In the genomic region with DNA sequence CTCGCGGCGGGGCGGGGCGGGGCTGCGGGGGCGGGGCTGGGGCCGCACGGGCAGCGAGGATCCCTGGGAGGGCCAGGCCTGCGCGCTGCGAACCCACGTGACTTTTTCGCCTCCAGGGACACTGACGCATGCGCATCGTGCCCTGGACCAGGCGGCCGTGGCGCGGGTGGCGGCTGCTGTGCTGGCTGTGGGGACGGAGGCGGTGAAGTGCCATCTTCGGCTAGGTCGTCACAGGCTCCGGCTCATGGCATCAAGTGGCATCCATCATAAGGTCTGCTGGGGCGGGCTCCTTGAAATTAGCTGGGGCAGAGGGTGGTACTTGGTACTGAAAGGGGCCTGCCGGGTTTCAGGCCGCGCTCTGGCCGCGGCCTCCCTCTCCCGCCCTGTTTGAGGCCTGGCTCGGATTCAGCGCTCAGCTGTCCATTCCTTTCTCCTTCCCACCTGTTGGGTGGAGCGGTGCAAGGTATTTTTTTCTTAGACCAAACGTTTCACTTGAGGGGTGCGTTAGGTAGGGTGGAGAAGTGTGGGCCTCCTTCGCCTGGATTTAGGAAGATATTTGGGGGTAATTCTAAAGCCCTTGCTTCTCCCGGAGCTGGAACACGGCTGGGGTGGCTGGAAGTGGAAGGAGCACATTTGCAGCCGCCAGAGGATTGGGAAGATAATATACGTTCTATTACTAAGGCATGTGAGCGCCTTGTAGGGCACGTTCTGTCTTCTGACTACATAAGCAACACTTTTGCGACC, we compare ENCODE assay signal across 1 cellular context.
TF ChIP-seq lines count a peak whose summit lies in the region.

A gene with protein sequence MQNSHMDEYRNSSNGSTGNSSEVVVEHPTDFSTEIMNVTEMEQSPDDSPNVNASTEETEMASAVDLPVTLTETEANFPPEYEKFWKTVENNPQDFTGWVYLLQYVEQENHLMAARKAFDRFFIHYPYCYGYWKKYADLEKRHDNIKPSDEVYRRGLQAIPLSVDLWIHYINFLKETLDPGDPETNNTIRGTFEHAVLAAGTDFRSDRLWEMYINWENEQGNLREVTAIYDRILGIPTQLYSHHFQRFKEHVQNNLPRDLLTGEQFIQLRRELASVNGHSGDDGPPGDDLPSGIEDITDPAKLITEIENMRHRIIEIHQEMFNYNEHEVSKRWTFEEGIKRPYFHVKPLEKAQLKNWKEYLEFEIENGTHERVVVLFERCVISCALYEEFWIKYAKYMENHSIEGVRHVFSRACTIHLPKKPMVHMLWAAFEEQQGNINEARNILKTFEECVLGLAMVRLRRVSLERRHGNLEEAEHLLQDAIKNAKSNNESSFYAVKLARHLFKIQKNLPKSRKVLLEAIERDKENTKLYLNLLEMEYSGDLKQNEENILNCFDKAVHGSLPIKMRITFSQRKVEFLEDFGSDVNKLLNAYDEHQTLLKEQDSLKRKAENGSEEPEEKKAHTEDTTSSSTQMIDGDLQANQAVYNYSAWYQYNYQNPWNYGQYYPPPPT (plus strand): TSS at position 138 of the 744 bp plus-strand sequence. CDS start 11,124 bp downstream, outside the sequence.

TF ChIP-seq in HepG2, 621 proteins besides CTCF, POLR2A, EP300 and RAD21 (continued from another document and continues in another):
- TF ChIP-seq, protein P1, sequence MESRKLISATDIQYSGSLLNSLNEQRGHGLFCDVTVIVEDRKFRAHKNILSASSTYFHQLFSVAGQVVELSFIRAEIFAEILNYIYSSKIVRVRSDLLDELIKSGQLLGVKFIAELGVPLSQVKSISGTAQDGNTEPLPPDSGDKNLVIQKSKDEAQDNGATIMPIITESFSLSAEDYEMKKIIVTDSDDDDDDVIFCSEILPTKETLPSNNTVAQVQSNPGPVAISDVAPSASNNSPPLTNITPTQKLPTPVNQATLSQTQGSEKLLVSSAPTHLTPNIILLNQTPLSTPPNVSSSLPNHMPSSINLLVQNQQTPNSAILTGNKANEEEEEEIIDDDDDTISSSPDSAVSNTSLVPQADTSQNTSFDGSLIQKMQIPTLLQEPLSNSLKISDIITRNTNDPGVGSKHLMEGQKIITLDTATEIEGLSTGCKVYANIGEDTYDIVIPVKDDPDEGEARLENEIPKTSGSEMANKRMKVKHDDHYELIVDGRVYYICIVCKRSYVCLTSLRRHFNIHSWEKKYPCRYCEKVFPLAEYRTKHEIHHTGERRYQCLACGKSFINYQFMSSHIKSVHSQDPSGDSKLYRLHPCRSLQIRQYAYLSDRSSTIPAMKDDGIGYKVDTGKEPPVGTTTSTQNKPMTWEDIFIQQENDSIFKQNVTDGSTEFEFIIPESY (CRISPR knock-in tag; IDR thresholded peaks at IDR 0.05) = no peak
- peak; percentile 68 for TF ChIP-seq KAT8 (CRISPR knock-in tag; IDR thresholded peaks at IDR 0.05)
- TF ChIP-seq, protein P2, sequence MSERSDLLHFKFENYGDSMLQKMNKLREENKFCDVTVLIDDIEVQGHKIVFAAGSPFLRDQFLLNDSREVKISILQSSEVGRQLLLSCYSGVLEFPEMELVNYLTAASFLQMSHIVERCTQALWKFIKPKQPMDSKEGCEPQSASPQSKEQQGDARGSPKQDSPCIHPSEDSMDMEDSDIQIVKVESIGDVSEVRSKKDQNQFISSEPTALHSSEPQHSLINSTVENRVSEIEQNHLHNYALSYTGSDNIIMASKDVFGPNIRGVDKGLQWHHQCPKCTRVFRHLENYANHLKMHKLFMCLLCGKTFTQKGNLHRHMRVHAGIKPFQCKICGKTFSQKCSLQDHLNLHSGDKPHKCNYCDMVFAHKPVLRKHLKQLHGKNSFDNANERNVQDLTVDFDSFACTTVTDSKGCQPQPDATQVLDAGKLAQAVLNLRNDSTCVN (CRISPR knock-in tag; IDR thresholded peaks at IDR 0.05; ENCODE audit: borderline replicate concordance) = peak; percentile 65
- TF ChIP-seq, protein P3, sequence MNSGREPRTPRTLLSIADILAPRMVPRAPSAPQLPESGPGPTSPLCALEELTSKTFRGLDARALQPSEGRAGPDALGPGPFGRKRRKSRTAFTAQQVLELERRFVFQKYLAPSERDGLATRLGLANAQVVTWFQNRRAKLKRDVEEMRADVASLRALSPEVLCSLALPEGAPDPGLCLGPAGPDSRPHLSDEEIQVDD (CRISPR knock-in tag; IDR thresholded peaks at IDR 0.05; ENCODE audit: borderline replicate concordance) = no peak
- TF ChIP-seq, protein P4, sequence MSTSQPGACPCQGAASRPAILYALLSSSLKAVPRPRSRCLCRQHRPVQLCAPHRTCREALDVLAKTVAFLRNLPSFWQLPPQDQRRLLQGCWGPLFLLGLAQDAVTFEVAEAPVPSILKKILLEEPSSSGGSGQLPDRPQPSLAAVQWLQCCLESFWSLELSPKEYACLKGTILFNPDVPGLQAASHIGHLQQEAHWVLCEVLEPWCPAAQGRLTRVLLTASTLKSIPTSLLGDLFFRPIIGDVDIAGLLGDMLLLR (CRISPR knock-in tag; IDR thresholded peaks at IDR 0.05) = peak; percentile 65; the same call in 1 of the 2 replicates
- no peak for TF ChIP-seq SOX5 (CRISPR knock-in tag; IDR thresholded peaks at IDR 0.05; ENCODE audit: borderline replicate concordance)
- peak; percentile 65; the same call in 1 of the 2 replicates for TF ChIP-seq REPIN1 (CRISPR knock-in tag; IDR thresholded peaks at IDR 0.05; ENCODE audit: borderline replicate concordance, low read depth)
- no peak for TF ChIP-seq ZKSCAN8 (CRISPR knock-in tag; IDR thresholded peaks at IDR 0.05; ENCODE audit: borderline replicate concordance)
- TF ChIP-seq, protein P5, sequence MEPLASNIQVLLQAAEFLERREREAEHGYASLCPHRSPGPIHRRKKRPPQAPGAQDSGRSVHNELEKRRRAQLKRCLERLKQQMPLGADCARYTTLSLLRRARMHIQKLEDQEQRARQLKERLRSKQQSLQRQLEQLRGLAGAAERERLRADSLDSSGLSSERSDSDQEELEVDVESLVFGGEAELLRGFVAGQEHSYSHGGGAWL (CRISPR knock-in tag; IDR thresholded peaks at IDR 0.05) = peak; percentile 12; the same call in 1 of the 2 replicates
- TF ChIP-seq ZNF619 (CRISPR knock-in tag; IDR thresholded peaks at IDR 0.05) = 0 out of 2 replicates have a peak, but pooled peaks have one; percentile 64
- no peak for TF ChIP-seq ZSCAN29 (CRISPR knock-in tag; conservative IDR thresholded peaks at IDR 0.05)
- TF ChIP-seq, protein P6, sequence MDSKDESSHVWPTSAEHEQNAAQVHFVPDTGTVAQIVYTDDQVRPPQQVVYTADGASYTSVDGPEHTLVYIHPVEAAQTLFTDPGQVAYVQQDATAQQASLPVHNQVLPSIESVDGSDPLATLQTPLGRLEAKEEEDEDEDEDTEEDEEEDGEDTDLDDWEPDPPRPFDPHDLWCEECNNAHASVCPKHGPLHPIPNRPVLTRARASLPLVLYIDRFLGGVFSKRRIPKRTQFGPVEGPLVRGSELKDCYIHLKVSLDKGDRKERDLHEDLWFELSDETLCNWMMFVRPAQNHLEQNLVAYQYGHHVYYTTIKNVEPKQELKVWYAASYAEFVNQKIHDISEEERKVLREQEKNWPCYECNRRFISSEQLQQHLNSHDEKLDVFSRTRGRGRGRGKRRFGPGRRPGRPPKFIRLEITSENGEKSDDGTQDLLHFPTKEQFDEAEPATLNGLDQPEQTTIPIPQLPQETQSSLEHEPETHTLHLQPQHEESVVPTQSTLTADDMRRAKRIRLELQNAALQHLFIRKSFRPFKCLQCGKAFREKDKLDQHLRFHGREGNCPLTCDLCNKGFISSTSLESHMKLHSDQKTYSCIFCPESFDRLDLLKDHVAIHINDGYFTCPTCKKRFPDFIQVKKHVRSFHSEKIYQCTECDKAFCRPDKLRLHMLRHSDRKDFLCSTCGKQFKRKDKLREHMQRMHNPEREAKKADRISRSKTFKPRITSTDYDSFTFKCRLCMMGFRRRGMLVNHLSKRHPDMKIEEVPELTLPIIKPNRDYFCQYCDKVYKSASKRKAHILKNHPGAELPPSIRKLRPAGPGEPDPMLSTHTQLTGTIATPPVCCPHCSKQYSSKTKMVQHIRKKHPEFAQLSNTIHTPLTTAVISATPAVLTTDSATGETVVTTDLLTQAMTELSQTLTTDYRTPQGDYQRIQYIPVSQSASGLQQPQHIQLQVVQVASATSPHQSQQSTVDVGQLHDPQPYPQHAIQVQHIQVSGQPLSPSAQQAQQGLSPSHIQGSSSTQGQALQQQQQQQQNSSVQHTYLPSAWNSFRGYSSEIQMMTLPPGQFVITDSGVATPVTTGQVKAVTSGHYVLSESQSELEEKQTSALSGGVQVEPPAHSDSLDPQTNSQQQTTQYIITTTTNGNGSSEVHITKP (CRISPR knock-in tag; IDR thresholded peaks at IDR 0.05; ENCODE audit: low read depth) = no peak
- TF ChIP-seq MEIS1 (CRISPR knock-in tag; IDR thresholded peaks at IDR 0.05; ENCODE audit: borderline replicate concordance) = no peak
- TF ChIP-seq, protein P7, sequence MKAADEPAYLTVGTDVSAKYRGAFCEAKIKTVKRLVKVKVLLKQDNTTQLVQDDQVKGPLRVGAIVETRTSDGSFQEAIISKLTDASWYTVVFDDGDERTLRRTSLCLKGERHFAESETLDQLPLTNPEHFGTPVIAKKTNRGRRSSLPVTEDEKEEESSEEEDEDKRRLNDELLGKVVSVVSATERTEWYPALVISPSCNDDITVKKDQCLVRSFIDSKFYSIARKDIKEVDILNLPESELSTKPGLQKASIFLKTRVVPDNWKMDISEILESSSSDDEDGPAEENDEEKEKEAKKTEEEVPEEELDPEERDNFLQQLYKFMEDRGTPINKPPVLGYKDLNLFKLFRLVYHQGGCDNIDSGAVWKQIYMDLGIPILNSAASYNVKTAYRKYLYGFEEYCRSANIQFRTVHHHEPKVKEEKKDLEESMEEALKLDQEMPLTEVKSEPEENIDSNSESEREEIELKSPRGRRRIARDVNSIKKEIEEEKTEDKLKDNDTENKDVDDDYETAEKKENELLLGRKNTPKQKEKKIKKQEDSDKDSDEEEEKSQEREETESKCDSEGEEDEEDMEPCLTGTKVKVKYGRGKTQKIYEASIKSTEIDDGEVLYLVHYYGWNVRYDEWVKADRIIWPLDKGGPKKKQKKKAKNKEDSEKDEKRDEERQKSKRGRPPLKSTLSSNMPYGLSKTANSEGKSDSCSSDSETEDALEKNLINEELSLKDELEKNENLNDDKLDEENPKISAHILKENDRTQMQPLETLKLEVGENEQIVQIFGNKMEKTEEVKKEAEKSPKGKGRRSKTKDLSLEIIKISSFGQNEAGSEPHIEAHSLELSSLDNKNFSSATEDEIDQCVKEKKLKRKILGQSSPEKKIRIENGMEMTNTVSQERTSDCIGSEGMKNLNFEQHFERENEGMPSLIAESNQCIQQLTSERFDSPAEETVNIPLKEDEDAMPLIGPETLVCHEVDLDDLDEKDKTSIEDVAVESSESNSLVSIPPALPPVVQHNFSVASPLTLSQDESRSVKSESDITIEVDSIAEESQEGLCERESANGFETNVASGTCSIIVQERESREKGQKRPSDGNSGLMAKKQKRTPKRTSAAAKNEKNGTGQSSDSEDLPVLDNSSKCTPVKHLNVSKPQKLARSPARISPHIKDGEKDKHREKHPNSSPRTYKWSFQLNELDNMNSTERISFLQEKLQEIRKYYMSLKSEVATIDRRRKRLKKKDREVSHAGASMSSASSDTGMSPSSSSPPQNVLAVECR (CRISPR knock-in tag; IDR thresholded peaks at IDR 0.05; ENCODE audit: borderline replicate concordance) = peak; percentile 80; the same call in 1 of the 2 replicates
- no peak for TF ChIP-seq ATM (IDR thresholded peaks at IDR 0.05; ENCODE audit: borderline replicate concordance)
- no peak for TF ChIP-seq MED1 (CRISPR knock-in tag; IDR thresholded peaks at IDR 0.05)
- no peak for TF ChIP-seq ZMYM3 (CRISPR knock-in tag; IDR thresholded peaks at IDR 0.05)
- TF ChIP-seq PHF5A (CRISPR knock-in tag; IDR thresholded peaks at IDR 0.05; ENCODE audit: low read depth, unreplicated experiment) = no peak
- TF ChIP-seq SMAD1 (CRISPR knock-in tag; IDR thresholded peaks at IDR 0.05; ENCODE audit: borderline replicate concordance, low read depth) = no peak
- no peak for TF ChIP-seq PAF1 (CRISPR knock-in tag; IDR thresholded peaks at IDR 0.05)
- TF ChIP-seq, protein P8, sequence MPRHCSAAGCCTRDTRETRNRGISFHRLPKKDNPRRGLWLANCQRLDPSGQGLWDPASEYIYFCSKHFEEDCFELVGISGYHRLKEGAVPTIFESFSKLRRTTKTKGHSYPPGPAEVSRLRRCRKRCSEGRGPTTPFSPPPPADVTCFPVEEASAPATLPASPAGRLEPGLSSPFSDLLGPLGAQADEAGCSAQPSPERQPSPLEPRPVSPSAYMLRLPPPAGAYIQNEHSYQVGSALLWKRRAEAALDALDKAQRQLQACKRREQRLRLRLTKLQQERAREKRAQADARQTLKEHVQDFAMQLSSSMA (CRISPR knock-in tag; IDR thresholded peaks at IDR 0.05) = 0 out of 2 replicates have a peak, but pooled peaks have one; percentile 30
- peak; percentile 83 for TF ChIP-seq SAP130 (CRISPR knock-in tag; IDR thresholded peaks at IDR 0.05; ENCODE audit: low read depth)
- TF ChIP-seq, protein P9, sequence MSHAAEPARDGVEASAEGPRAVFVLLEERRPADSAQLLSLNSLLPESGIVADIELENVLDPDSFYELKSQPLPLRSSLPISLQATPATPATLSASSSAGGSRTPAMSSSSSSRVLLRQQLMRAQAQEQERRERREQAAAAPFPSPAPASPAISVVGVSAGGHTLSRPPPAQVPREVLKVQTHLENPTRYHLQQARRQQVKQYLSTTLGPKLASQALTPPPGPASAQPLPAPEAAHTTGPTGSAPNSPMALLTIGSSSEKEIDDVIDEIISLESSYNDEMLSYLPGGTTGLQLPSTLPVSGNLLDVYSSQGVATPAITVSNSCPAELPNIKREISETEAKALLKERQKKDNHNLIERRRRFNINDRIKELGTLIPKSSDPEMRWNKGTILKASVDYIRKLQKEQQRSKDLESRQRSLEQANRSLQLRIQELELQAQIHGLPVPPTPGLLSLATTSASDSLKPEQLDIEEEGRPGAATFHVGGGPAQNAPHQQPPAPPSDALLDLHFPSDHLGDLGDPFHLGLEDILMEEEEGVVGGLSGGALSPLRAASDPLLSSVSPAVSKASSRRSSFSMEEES (CRISPR knock-in tag; IDR thresholded peaks at IDR 0.05) = 0 out of 2 replicates have a peak, but pooled peaks have one; percentile 63
- TF ChIP-seq, protein P10, sequence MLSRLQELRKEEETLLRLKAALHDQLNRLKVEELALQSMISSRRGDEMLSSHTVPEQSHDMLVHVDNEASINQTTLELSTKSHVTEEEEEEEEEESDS (CRISPR knock-in tag; IDR thresholded peaks at IDR 0.05; ENCODE audit: borderline replicate concordance) = no peak
- TF ChIP-seq ZSCAN9 (CRISPR knock-in tag; IDR thresholded peaks at IDR 0.05; ENCODE audit: borderline replicate concordance) = 0 out of 2 replicates have a peak, but pooled peaks have one; percentile 26
- TF ChIP-seq, protein P11, sequence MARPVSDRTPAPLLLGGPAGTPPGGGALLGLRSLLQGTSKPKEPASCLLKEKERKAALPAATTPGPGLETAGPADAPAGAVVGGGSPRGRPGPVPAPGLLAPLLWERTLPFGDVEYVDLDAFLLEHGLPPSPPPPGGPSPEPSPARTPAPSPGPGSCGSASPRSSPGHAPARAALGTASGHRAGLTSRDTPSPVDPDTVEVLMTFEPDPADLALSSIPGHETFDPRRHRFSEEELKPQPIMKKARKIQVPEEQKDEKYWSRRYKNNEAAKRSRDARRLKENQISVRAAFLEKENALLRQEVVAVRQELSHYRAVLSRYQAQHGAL (CRISPR knock-in tag; IDR thresholded peaks at IDR 0.05; ENCODE audit: not compliant biosample characterization) = no peak
- TF ChIP-seq, protein P12, sequence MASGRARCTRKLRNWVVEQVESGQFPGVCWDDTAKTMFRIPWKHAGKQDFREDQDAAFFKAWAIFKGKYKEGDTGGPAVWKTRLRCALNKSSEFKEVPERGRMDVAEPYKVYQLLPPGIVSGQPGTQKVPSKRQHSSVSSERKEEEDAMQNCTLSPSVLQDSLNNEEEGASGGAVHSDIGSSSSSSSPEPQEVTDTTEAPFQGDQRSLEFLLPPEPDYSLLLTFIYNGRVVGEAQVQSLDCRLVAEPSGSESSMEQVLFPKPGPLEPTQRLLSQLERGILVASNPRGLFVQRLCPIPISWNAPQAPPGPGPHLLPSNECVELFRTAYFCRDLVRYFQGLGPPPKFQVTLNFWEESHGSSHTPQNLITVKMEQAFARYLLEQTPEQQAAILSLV (CRISPR knock-in tag; IDR thresholded peaks at IDR 0.05; ENCODE audit: borderline replicate concordance) = peak; percentile 78; the same call in 1 of the 2 replicates
- peak; percentile 70; the same call in 1 of the 2 replicates for TF ChIP-seq KMT2B (CRISPR knock-in tag; IDR thresholded peaks at IDR 0.05)
- peak; percentile 78; the same call in 1 of the 2 replicates for TF ChIP-seq MYC (CRISPR knock-in tag; IDR thresholded peaks at IDR 0.05; ENCODE audit: borderline replicate concordance)
- 0 out of 2 replicates have a peak, but pooled peaks have one; percentile 26 for TF ChIP-seq ETV6 (CRISPR knock-in tag; conservative IDR thresholded peaks at IDR 0.05)
